Comparison of ENCODE assay signal across 1 cellular context in genomic region chr4:84681488-84682274, GRCh38.
A peak's percentile ranks its signal among the peaks of the same experiment; 100 is the strongest.
TF ChIP-seq lines count a peak whose summit lies in the region.

No MANE protein-coding gene starts in this region.

TF ChIP-seq in HepG2, 621 proteins besides CTCF, POLR2A, EP300 and RAD21 (continued from another document):
- TF ChIP-seq ZGPAT (CRISPR knock-in tag; IDR thresholded peaks at IDR 0.05) (peak; percentile 57), ARID5B (CRISPR knock-in tag; IDR thresholded peaks at IDR 0.05) (peak; percentile 24; the same call in 1 of the 2 replicates), SALL1 (CRISPR knock-in tag; IDR thresholded peaks at IDR 0.05) (peak; percentile 31; the same call in 1 of the 2 replicates), FOXP4 (CRISPR knock-in tag; IDR thresholded peaks at IDR 0.05) (peak; percentile 68), ZNF232 (CRISPR knock-in tag; IDR thresholded peaks at IDR 0.05; ENCODE audit: borderline replicate concordance) (no peak), NFIC (IDR thresholded peaks at IDR 0.05; ENCODE audit: low read length) (0 out of 2 replicates have a peak, but pooled peaks have one; percentile 19), BCL6 (CRISPR knock-in tag; IDR thresholded peaks at IDR 0.05) (peak; percentile 91), GMEB1 (CRISPR knock-in tag; IDR thresholded peaks at IDR 0.05; ENCODE audit: borderline replicate concordance) (no peak), GATAD2A (CRISPR knock-in tag; IDR thresholded peaks at IDR 0.05) (no peak), TCF7 (IDR thresholded peaks at IDR 0.05; ENCODE audit: low read depth) (peak; percentile 77; the same call in 1 of the 2 replicates), IKZF5 (CRISPR knock-in tag; IDR thresholded peaks at IDR 0.05) (peak; percentile 27; the same call in 1 of the 2 replicates), ZNF512B (CRISPR knock-in tag; IDR thresholded peaks at IDR 0.05; ENCODE audit: borderline replicate concordance) (no peak), KDM6A (CRISPR knock-in tag; IDR thresholded peaks at IDR 0.05; ENCODE audit: low read depth) (no peak), NFYB (CRISPR knock-in tag; IDR thresholded peaks at IDR 0.05) (no peak), RFXANK (CRISPR knock-in tag; IDR thresholded peaks at IDR 0.05) (no peak), PRDM10 (CRISPR knock-in tag; IDR thresholded peaks at IDR 0.05; ENCODE audit: low read depth) (0 out of 2 replicates have a peak, but pooled peaks have one; percentile 38), HINFP (CRISPR knock-in tag; IDR thresholded peaks at IDR 0.05; ENCODE audit: low read depth) (no peak), ZNF75D (CRISPR knock-in tag; IDR thresholded peaks at IDR 0.05; ENCODE audit: borderline replicate concordance) (no peak), SMARCE1 (IDR thresholded peaks at IDR 0.05; ENCODE audit: borderline replicate concordance) (no peak), MED1 (CRISPR knock-in tag; IDR thresholded peaks at IDR 0.05) (0 out of 2 replicates have a peak, but pooled peaks have one; percentile 25), CREM (IDR thresholded peaks at IDR 0.05) (0 out of 2 replicates have a peak, but pooled peaks have one; percentile 17), CREM (CRISPR knock-in tag; IDR thresholded peaks at IDR 0.05) (no peak), MEF2D (CRISPR knock-in tag; IDR thresholded peaks at IDR 0.05) (peak; percentile 72; the same call in 1 of the 2 replicates), ELF1 (CRISPR knock-in tag; IDR thresholded peaks at IDR 0.05) (peak; percentile 21; the same call in 1 of the 2 replicates), IKZF4 (CRISPR knock-in tag; IDR thresholded peaks at IDR 0.05; ENCODE audit: borderline replicate concordance, low read depth, not compliant biosample characterization) (no peak), SOX5 (CRISPR knock-in tag; IDR thresholded peaks at IDR 0.05; ENCODE audit: borderline replicate concordance) (peak; percentile 49; the same call in 1 of the 2 replicates)
TF ChIP-seq in HepG2: peak in this region for 18.
